21 cellular contexts compared by ENCODE assay signal in the genomic region with DNA sequence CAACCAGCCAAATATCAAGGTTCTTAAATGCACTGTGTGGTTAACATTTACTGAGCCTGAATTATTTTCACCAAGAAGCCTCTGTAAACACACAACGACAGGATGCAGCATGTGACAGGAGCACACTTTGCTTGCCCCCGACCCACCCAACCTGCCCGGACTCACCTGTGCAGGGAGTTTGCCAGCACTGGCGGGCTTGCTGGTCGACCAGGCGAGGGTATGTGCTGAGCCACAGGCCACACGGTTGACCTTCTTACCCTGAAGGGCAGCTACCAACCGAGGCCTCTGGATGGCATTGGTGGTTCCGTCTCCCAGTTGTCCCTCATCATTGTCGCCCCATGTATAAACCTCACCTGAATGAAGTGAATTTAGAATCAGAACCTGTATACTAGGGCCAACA. TPM values are rescaled to one million over a fixed set of nuclear protein-coding genes. Genes with fewer than 3 reads are reported as not detected.
DNase-seq lines count a peak whose midpoint lies in the region; ATAC-seq and TF ChIP-seq lines count a peak whose summit lies in the region.
"Had no signal": no experiment of that assay in that cellular context is flagged by ENCODE, and none has a peak within 500 bp of the region (broad histone marks: within the 10 kb centered on the region; RNA-seq: fewer than 3 reads in every experiment).

No MANE protein-coding gene starts in this region.

- intact Hi-C loops in sciatic nerve (cut with DNase I): no loop called here

- H3K36me3 Mint-ChIP-seq in endodermal cell (ENCODE audit: low read depth): peaks cover 64% of the 10 kb centered on the region

- H3K27ac Mint-ChIP-seq in endodermal cell: no peak overlapping the region
- H3K27ac Mint-ChIP-seq: CD4-positive, alpha-beta T cell had no signal

- ATAC-seq in RWPE2 (ENCODE audit: low read depth): no peak
- no peak for ATAC-seq in sciatic nerve

- no peaks in the 10 kb centered on the region for H3K27me3 Mint-ChIP-seq in endodermal cell (ENCODE audit: insufficient read depth)
- H3K27me3 Mint-ChIP-seq: CD4-positive, alpha-beta T cell; CD8-positive, alpha-beta memory T cell had no signal

- peak; percentile 58 for DNase-seq in activated effector memory CD4-positive, alpha-beta T cell treated with anti-CD3 and anti-CD28 coated beads, Interleukin-2, amount 50 U/mL, for 16 hours
- no peak for DNase-seq in activated effector memory CD4-positive, alpha-beta T cell treated with Interleukin-2 at 50 U/mL for 16 hours
- peak; percentile 62 for DNase-seq in RWPE2 (ENCODE audit: low spot score)
- peak; percentile 36 for DNase-seq in endodermal cell
- peak; percentile 47 for DNase-seq in sciatic nerve (ENCODE audit: low spot score)
- DNase-seq in RPMI8226: no peak
- DNase-seq in Ammon's horn (ENCODE audit: low spot score): no peak
- DNase-seq in activated gamma-delta T cell treated with Interleukin-2 at 50 U/mL for 16 hours: no peak
- DNase-seq: BE2C; Calu3; CD4-positive, alpha-beta T cell; CD8-positive, alpha-beta memory T cell; COR-L47; DND-41; GM23248; H7; HCEC 1CT had no signal

- H3K9me3 ChIP-seq in RWPE2 (ENCODE audit: severe bottlenecking): no peaks in the 10 kb centered on the region
- H3K9me3 ChIP-seq in endodermal cell (ENCODE audit: control insufficient read depth, low read length): no peaks in the 10 kb centered on the region
- H3K9me3 ChIP-seq: BE2C; BLaER1 treated with 17β-estradiol and CSF1 and Interleukin-3, amounts not matched to agents 10 nM and 100 nM had no signal

- H3K4me3 ChIP-seq in RWPE2 (ENCODE audit: severe bottlenecking) (no peak overlapping the region), endodermal cell (ENCODE audit: low read length) (no peak overlapping the region)
- H3K4me3 ChIP-seq: BLaER1 treated with 17β-estradiol and CSF1 and Interleukin-3, amounts not matched to agents 10 nM and 100 nM; GM23248 had no signal

- WGBS in endodermal cell (ENCODE audit: insufficient coverage in 1 of 2, insufficient read length in 1 of 2), 2 experiments: 92 to 98% methylated on average over 7 to 10 of the region's 10 CpGs

- no peaks in the 10 kb centered on the region for H3K9me3 Mint-ChIP-seq in endodermal cell
- H3K9me3 Mint-ChIP-seq: CD14-positive monocyte; CD4-positive, alpha-beta T cell; CD8-positive, alpha-beta memory T cell had no signal

- no peak for TF ChIP-seq CTCF in RWPE2 (IDR thresholded peaks at IDR 0.05; ENCODE audit: poor library complexity, severe bottlenecking)
- TF ChIP-seq CTCF in endodermal cell (conservative IDR thresholded peaks at IDR 0.05): no peak

- H3K36me3 ChIP-seq in RWPE2 (ENCODE audit: low read depth) (peaks cover 49% of the 10 kb centered on the region), endodermal cell (ENCODE audit: control insufficient read depth, insufficient read depth, low read length) (peaks cover 78% of the 10 kb centered on the region)

- H3K27me3 ChIP-seq in RWPE2 (ENCODE audit: insufficient read depth, poor library complexity, severe bottlenecking): no peaks in the 10 kb centered on the region
- no peaks in the 10 kb centered on the region for H3K27me3 ChIP-seq in endodermal cell (ENCODE audit: control insufficient read depth, insufficient read depth, low read length, poor library complexity, severe bottlenecking)
- H3K27me3 ChIP-seq: BE2C; BLaER1 treated with 17β-estradiol and CSF1 and Interleukin-3, amounts not matched to agents 10 nM and 100 nM had no signal

- no peak overlapping the region for H3K9ac ChIP-seq in endodermal cell (ENCODE audit: extremely low read depth, low read length, poor library complexity, severe bottlenecking)
- H3K9ac ChIP-seq: GM23248 had no signal

- no peak overlapping the region for H3K4me3 Mint-ChIP-seq in endodermal cell
- H3K4me3 Mint-ChIP-seq: CD14-positive monocyte; CD4-positive, alpha-beta T cell had no signal

- peaks cover 4% of the 10 kb centered on the region for H3K4me1 ChIP-seq in RWPE2 (ENCODE audit: insufficient read depth, poor library complexity, severe bottlenecking)
- H3K4me1 ChIP-seq in endodermal cell (ENCODE audit: control insufficient read depth, insufficient read depth, low read length): no peaks in the 10 kb centered on the region
- H3K4me1 ChIP-seq: BE2C had no signal

- no peaks in the 10 kb centered on the region for H3K4me1 Mint-ChIP-seq in endodermal cell

- H3K27ac ChIP-seq in RWPE2 (ENCODE audit: poor library complexity, severe bottlenecking): no peak overlapping the region
- no peak overlapping the region for H3K27ac ChIP-seq in endodermal cell (ENCODE audit: low read depth, low read length)
- H3K27ac ChIP-seq: 22Rv1; BLaER1 treated with 17β-estradiol and CSF1 and Interleukin-3, amounts not matched to agents 10 nM and 100 nM; GM23248 had no signal

RNA-seq across cellular contexts. Expression of gene OCA2, which starts 25.7 kb away (rescaled TPM):
- under 1 TPM; 0.29 to 0.84 TPM for total RNA-seq in endodermal cell
- 1.1 TPM for polyA plus RNA-seq in endodermal cell (2013, experiment 1 of 2)
- polyA plus RNA-seq in endodermal cell (2013, experiment 2 of 2): 0.79 TPM
- total RNA-seq in sciatic nerve: 0.98 TPM
- total RNA-seq: Calu3; CD4-positive, alpha-beta T cell; CD8-positive, alpha-beta memory T cell; GM23248 had no signal
- polyA plus RNA-seq: AG04450; CD14-positive monocyte; CD8-positive, alpha-beta memory T cell; GM23248 had no signal

Comparison
In these comparisons a context has a peak if more than half of its experiments do, and no peak if none do; other contexts are left out.
1. DNase-seq: peak in activated effector memory CD4-positive, alpha-beta T cell treated with anti-CD3 and anti-CD28 coated beads, Interleukin-2, amount 50 U/mL, for 16 hours (single experiment), RWPE2 (single experiment), endodermal cell (single experiment) and sciatic nerve (single experiment); none in activated effector memory CD4-positive, alpha-beta T cell treated with Interleukin-2 at 50 U/mL for 16 hours (single experiment), RPMI8226 (single experiment), Ammon's horn (single experiment) and activated gamma-delta T cell treated with Interleukin-2 at 50 U/mL for 16 hours (single experiment).